Comparison of ENCODE assay signal across 8 cellular contexts in genomic region chr3:9933561-9934234, GRCh38. TPM values are rescaled to one million over a fixed set of nuclear protein-coding genes. Genes with fewer than 3 reads are reported as not detected.
DNase-seq lines count a peak whose midpoint lies in the region; ATAC-seq and TF ChIP-seq lines count a peak whose summit lies in the region.

CRELD1 (plus strand) TSS chr3:9933834; CDS start chr3:9934439, 605 bp downstream.

- H4K20me1 ChIP-seq in BLaER1 treated with 17β-estradiol and CSF1 and Interleukin-3, amounts not matched to agents 10 nM and 100 nM, result peaks cover 0 to 12% (median 0%) of the 10 kb centered on the region in 11 experiments; a peak in 2 of 22 replicates

- no peak for TF ChIP-seq RAD21 in liver (IDR thresholded peaks at IDR 0.05)

- DNase-seq in NCI-H82 (lab: John Stamatoyannopoulos, UW) (peak; percentile 97), dermis microvascular lymphatic vessel endothelial cell (ENCODE audit: low read depth in 2 of 2) (peak; percentile 91 to 97)
- peak; percentile 96 to 97 for DNase-seq in activated CD4-positive, alpha-beta T cell treated with anti-CD3 and anti-CD28 coated beads, Interleukin-2, amount 50 U/mL, for 4 hours
- peak; percentile 96 for DNase-seq in stimulated activated CD4-positive, alpha-beta T cell treated with anti-CD3 and anti-CD28 coated beads, Interleukin-4, amount 100 ng/mL, for 1 hour

- H3K27me3 ChIP-seq in BLaER1 treated with 17β-estradiol and CSF1 and Interleukin-3, amounts not matched to agents 10 nM and 100 nM, result no peaks in the 10 kb centered on the region
- no peaks in the 10 kb centered on the region for H3K27me3 ChIP-seq in liver (ENCODE audit: control insufficient read depth in 4 of 4, insufficient read depth in 4 of 4, low read length in 3 of 4)

- peak within 1 kb of the TSS; percentile 86 to 97 (median 91) for H3K9ac ChIP-seq in BLaER1 treated with 17β-estradiol and CSF1 and Interleukin-3, amounts not matched to agents 10 nM and 100 nM
- H3K9ac ChIP-seq in liver (ENCODE audit: low read depth in 1 of 2, low read length in 2 of 2), result peak within 1 kb of the TSS; percentile 76 to 82

- peak within 1 kb of the TSS; percentile 87 to 97 (median 93) for H3K27ac ChIP-seq in BLaER1 treated with 17β-estradiol and CSF1 and Interleukin-3, amounts not matched to agents 10 nM and 100 nM
- peak within 1 kb of the TSS; percentile 87 to 93 for H3K27ac ChIP-seq in liver (ENCODE audit: low read depth in 1 of 2, low read length in 2 of 2)

- WGBS in liver, result under 1% methylated on average over 50 of the region's 50 CpGs

- peaks cover 15 to 36% (median 28%) of the 10 kb centered on the region in 11 experiments; a peak in 21 of 22 replicates for H3K36me3 ChIP-seq in BLaER1 treated with 17β-estradiol and CSF1 and Interleukin-3, amounts not matched to agents 10 nM and 100 nM
- peaks cover 8 to 33% (median 13%) of the 10 kb centered on the region in 4 donors for H3K36me3 ChIP-seq in liver (ENCODE audit: control insufficient read depth in 4 of 4, insufficient read depth in 3 of 4, low read depth in 1 of 4, low read length in 3 of 4)

- peaks cover 29 to 37% (median 32%) of the 10 kb centered on the region in 10 experiments for H3K4me1 ChIP-seq in BLaER1 treated with 17β-estradiol and CSF1 and Interleukin-3, amounts not matched to agents 10 nM and 100 nM
- peaks cover 4 to 29% (median 22%) of the 10 kb centered on the region in 4 donors for H3K4me1 ChIP-seq in liver (ENCODE audit: control insufficient read depth in 4 of 4, insufficient read depth in 4 of 4, low read length in 3 of 4)

- ATAC-seq in GM19324 (IDR thresholded peaks at IDR 0.05; ENCODE audit: low FRiP score, unreplicated experiment) (peak; percentile 92), HG03460 (IDR thresholded peaks at IDR 0.05; ENCODE audit: unreplicated experiment) (peak; percentile 89)

- H3K9me3 ChIP-seq in BLaER1 treated with 17β-estradiol and CSF1 and Interleukin-3, amounts not matched to agents 10 nM and 100 nM (replicated peaks in 1 of 11), result no peaks in the 10 kb centered on the region
- no peaks in the 10 kb centered on the region for H3K9me3 ChIP-seq in liver (ENCODE audit: control insufficient read depth in 4 of 4, low read length in 3 of 4)

- H3K4me3 ChIP-seq in BLaER1 treated with 17β-estradiol and CSF1 and Interleukin-3, amounts not matched to agents 10 nM and 100 nM, result peak within 1 kb of the TSS; percentile 67 to 81 (median 72)
- peak within 1 kb of the TSS; percentile 68 to 91 (median 81) for H3K4me3 ChIP-seq in liver (ENCODE audit: low read depth in 1 of 3, low read length in 3 of 3)

- H3K4me2 ChIP-seq in BLaER1 treated with 17β-estradiol and CSF1 and Interleukin-3, amounts not matched to agents 10 nM and 100 nM, result peak within 1 kb of the TSS; percentile 94 to 100 (median 99)

- no peak for TF ChIP-seq CTCF in liver (IDR thresholded peaks at IDR 0.05; ENCODE audit: low read depth, low read length, missing input control)

TF ChIP-seq in liver, 16 proteins besides CTCF, POLR2A, EP300 and RAD21:
- TF ChIP-seq HNF4A (conservative IDR thresholded peaks at IDR 0.05) (no peak), REST (IDR thresholded peaks at IDR 0.05) (no peak), GABPA (IDR thresholded peaks at IDR 0.05 in 1 of 2, conservative IDR thresholded peaks at IDR 0.05 in 1 of 2) (peak; percentile 11 to 69), YY1 (IDR thresholded peaks at IDR 0.05) (peak; percentile 72), FOXA2 (IDR thresholded peaks at IDR 0.05) (no peak), SP1 (IDR thresholded peaks at IDR 0.05) (peak; percentile 72), EGR1 (IDR thresholded peaks at IDR 0.05; ENCODE audit: low read depth in 2 of 2) (no peak), HNF4G (IDR thresholded peaks at IDR 0.05) (no peak), TAF1 (conservative IDR thresholded peaks at IDR 0.05) (peak; percentile 18), NR2F2 (IDR thresholded peaks at IDR 0.05) (no peak), FOXA1 (IDR thresholded peaks at IDR 0.05) (no peak), MAX (IDR thresholded peaks at IDR 0.05) (peak; percentile 95), JUND (IDR thresholded peaks at IDR 0.05) (peak; percentile 55 to 56), ATF3 (IDR thresholded peaks at IDR 0.05) (peak; percentile 36), RXRA (IDR thresholded peaks at IDR 0.05) (no peak), ZBTB33 (IDR thresholded peaks at IDR 0.05) (no peak)

RNA-seq across cellular contexts. Expression of gene CRELD1, which starts in this region (rescaled TPM):
- 22.0 and 33.5 TPM in 2 replicates for total RNA-seq in dermis microvascular lymphatic vessel endothelial cell
- 10 to 100 TPM; 12.6 to 29.5 TPM for total RNA-seq in liver
- polyA plus RNA-seq in liver, result 10 to 100 TPM; 20.5 to 31.1 TPM

Comparison
In these comparisons a context has a peak if more than half of its experiments do, and no peak if none do; other contexts are left out.
1. Peak in every context shown above with its lines: DNase-seq, ATAC-seq, H3K4me3 ChIP-seq and H3K27ac ChIP-seq.